9 cellular contexts compared by ENCODE assay signal in the genomic region with DNA sequence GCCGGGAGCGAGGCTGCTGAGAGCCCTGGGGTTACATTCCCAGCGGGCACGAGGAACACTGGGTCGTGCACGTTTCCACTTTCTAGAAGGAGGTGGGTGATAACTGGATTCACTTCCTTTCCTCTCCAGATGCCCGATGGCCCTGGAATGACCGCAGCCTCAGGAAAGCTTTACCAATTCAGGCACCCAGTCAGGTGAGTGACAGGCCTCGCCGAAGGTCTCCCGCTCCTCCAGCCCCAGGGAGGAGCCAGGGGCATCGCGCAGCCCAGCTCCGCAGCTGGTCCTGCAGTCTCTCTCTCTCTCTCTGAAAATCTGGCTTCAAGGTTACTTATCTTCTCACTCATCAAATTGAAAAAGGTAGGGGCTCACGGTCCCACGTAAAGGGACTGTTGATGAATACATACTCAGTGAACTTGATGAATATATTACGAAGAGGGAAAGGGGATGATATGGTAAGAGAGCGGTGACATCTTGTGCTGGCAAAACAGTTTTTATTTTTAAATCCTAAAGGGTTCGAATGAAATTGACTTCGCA. TPM values are rescaled to one million over a fixed set of nuclear protein-coding genes. Genes with fewer than 3 reads are reported as not detected.
DNase-seq lines count a peak whose midpoint lies in the region; ATAC-seq, FAIRE-seq and TF ChIP-seq lines count a peak whose summit lies in the region.
"Had no signal": no experiment of that assay in that cellular context is flagged by ENCODE, and none has a peak within 500 bp of the region (broad histone marks: within the 10 kb centered on the region; RNA-seq: fewer than 3 reads in every experiment).

No MANE protein-coding gene starts in this region.

- FAIRE-seq in kidney (lab: Jason Lieb, UNC) = no peak

- H3K36me3 ChIP-seq in BE2C (no peaks in the 10 kb centered on the region; the same call in 1 of the 2 replicates), ascending aorta (no peaks in the 10 kb centered on the region), mucosa of stomach (ENCODE audit: control insufficient read depth, insufficient read depth, low read length) (no peaks in the 10 kb centered on the region), kidney (ENCODE audit: control insufficient read depth in 1 of 2, insufficient read depth in 2 of 2, low read length in 2 of 2) (no peaks in the 10 kb centered on the region)
- H3K36me3 ChIP-seq: adrenal gland had no signal

- H3K4me1 ChIP-seq in BE2C = peaks cover 3% of the 10 kb centered on the region
- peaks cover 3 to 4% of the 10 kb centered on the region in 2 donors for H3K4me1 ChIP-seq in ascending aorta
- H3K4me1 ChIP-seq in mucosa of stomach (ENCODE audit: control insufficient read depth, insufficient read depth, low read length) = peaks cover 1% of the 10 kb centered on the region
- peaks cover 0 to 12% of the 10 kb centered on the region in 2 donors for H3K4me1 ChIP-seq in kidney (ENCODE audit: control insufficient read depth in 1 of 2, insufficient read depth in 1 of 2, low read depth in 1 of 2, low read length in 2 of 2)

- intact Hi-C loops in ascending aorta (cut with DNase I) = loop anchor here (10.0 kb wide), 2 partner anchors 561 to 659 kb away; a partner anchor contains a TSS
- intact Hi-C loops in kidney (cut with DNase I) = no loop called here

- H3K9me3 ChIP-seq in BE2C (no peaks in the 10 kb centered on the region), ascending aorta (no peaks in the 10 kb centered on the region), mucosa of stomach (ENCODE audit: control insufficient read depth, low read length) (no peaks in the 10 kb centered on the region), kidney (ENCODE audit: control insufficient read depth in 1 of 2, low read length in 2 of 2) (no peaks in the 10 kb centered on the region)
- H3K9me3 ChIP-seq: adrenal gland had no signal

- no peak overlapping the region for H3K27ac ChIP-seq in ascending aorta
- no peak overlapping the region for H3K27ac ChIP-seq in kidney (ENCODE audit: low read depth in 2 of 2, low read length in 2 of 2)

- peak; percentile 17 for ATAC-seq in HG03066 (IDR thresholded peaks at IDR 0.05; ENCODE audit: low read depth, unreplicated experiment)
- ATAC-seq in GM21723 (IDR thresholded peaks at IDR 0.05; ENCODE audit: unreplicated experiment) = no peak
- ATAC-seq in HG03280 (IDR thresholded peaks at IDR 0.05; ENCODE audit: unreplicated experiment) = no peak

- H3K27me3 ChIP-seq in BE2C (no peaks in the 10 kb centered on the region), ascending aorta (no peaks in the 10 kb centered on the region), mucosa of stomach (ENCODE audit: control insufficient read depth, insufficient read depth, low read length) (peaks cover 28% of the 10 kb centered on the region)

- H3K4me3 ChIP-seq in BE2C (ENCODE audit: low read depth, low read length) = peak overlapping the region; percentile 87
- peak overlapping the region; percentile 58 to 70 for H3K4me3 ChIP-seq in ascending aorta
- H3K4me3 ChIP-seq in mucosa of stomach (ENCODE audit: low read length) = peak overlapping the region; percentile 31
- H3K4me3 ChIP-seq in kidney (ENCODE audit: low read length in 2 of 2) = peak overlapping the region in 1 of 2 donors; percentile 52

- peak; percentile 61 for DNase-seq in BE2C
- no peak for DNase-seq in ascending aorta (ENCODE audit: low spot score in 2 of 2)
- no peak for DNase-seq in kidney
- DNase-seq in hippocampal formation (lab: John Stamatoyannopoulos, UW) = no peak

- TF ChIP-seq CTCF in BE2C (IDR thresholded peaks at IDR 0.05; ENCODE audit: low read depth, low read length) = no peak
- no peak for TF ChIP-seq CTCF in ascending aorta (IDR thresholded peaks at IDR 0.05)
- TF ChIP-seq CTCF in kidney (IDR thresholded peaks at IDR 0.05; ENCODE audit: borderline replicate concordance, extremely low read depth, insufficient read depth) = no peak

- no peak overlapping the region for H3K9ac ChIP-seq in mucosa of stomach (ENCODE audit: low read length)
- no peak overlapping the region for H3K9ac ChIP-seq in kidney (ENCODE audit: low read length in 2 of 2)

RNA-seq across cellular contexts. Expression of a gene that starts 0.9 kb away (rescaled TPM):
- polyA plus RNA-seq in BE2C (2012; ENCODE audit: insufficient read depth, insufficient read length, low read depth) = 28.9 TPM
- total RNA-seq in ascending aorta = not detected
- total RNA-seq in kidney = 0.38 TPM
- polyA plus RNA-seq in kidney (ENCODE audit: insufficient read depth, low read depth, low replicate concordance) = not detected

RNA-seq across cellular contexts. Expression of a gene that starts 5.5 kb away (rescaled TPM):
- polyA plus RNA-seq in BE2C (2012; ENCODE audit: insufficient read depth, insufficient read length, low read depth) = 10.7 TPM
- 0.53 TPM for total RNA-seq in ascending aorta
- total RNA-seq in kidney = 18.7 TPM
- polyA plus RNA-seq in kidney (ENCODE audit: insufficient read depth, low read depth, low replicate concordance) = 8.0 TPM

Comparison
In these comparisons a context has a peak if more than half of its experiments do, and no peak if none do; other contexts are left out.
1. RNA of a gene that starts 5.5 kb away (total RNA-seq): 18.7 TPM in kidney (single experiment); 0.53 TPM in ascending aorta (single experiment); every median in the first group is over 10 times any median in the second.